In the genomic region with DNA sequence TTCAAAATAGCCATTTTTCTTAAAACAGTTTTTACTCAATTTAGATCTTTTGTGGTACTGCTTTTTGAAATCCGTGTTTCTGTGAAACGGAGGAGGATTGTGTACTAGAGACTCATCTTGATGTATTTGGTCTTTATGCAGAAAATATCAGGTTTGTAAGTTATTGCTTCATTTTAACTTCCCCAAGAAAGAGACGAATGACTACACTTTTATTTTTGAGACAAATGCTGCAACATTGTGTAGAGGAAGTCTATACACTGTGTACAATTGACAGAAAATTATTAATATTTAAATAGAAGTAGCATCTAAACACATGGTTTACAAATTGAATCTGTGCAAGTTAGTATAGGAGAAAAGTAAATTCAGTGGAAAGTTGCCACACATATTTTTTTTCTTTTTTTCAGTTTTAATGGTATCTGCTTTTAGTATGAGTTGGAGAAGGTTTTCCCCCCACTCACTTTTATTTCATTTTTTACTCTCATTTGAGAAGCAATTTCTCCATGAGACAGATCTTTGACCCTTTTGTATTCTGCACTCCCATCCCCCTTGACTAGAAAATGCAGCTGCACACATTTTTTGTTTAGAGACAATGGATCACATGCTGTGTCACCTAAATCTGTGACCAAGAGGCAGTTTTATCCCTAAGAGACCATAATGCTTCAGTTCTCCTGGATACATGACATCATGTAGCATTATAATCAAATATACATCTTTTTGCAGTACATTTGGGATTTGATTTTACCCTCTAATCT, we compare ENCODE assay signal across 10 cellular contexts. TPM values are rescaled to one million over a fixed set of nuclear protein-coding genes. Genes with fewer than 3 reads are reported as not detected.
A peak's percentile ranks its signal among the peaks of the same experiment; 100 is the strongest.
DNase-seq lines count a peak whose midpoint lies in the region; ATAC-seq and TF ChIP-seq lines count a peak whose summit lies in the region.
"Had no signal": no experiment of that assay in that cellular context is flagged by ENCODE, and none has a peak within 500 bp of the region (broad histone marks: within the 10 kb centered on the region; RNA-seq: fewer than 3 reads in every experiment).

No MANE protein-coding gene starts in this region.

- peaks cover 2% of the 10 kb centered on the region in 2 donors for H3K36me3 Mint-ChIP-seq in CD14-positive monocyte

- peak overlapping the region; percentile 28 to 62 for H3K4me3 Mint-ChIP-seq in CD14-positive monocyte

- H3K27ac Mint-ChIP-seq in CD14-positive monocyte = peak overlapping the region; percentile 90 to 97 (median 94)

- ATAC-seq in right lobe of liver (peak in 3 of 4 donors; percentile 19 to 46 (median 34)), omental fat pad (ENCODE audit: low FRiP score) (no peak), GM18505 (IDR thresholded peaks at IDR 0.05; ENCODE audit: unreplicated experiment) (no peak), aorta (ENCODE audit: low FRiP score) (no peak), GM21723 (IDR thresholded peaks at IDR 0.05; ENCODE audit: unreplicated experiment) (no peak)

- H3K36me3 ChIP-seq in right lobe of liver (no peaks in the 10 kb centered on the region), aorta (ENCODE audit: control insufficient read depth in 1 of 2, insufficient read depth in 2 of 2, low read length in 1 of 2) (no peaks in the 10 kb centered on the region)

- DNase-seq in CD14-positive monocyte (ENCODE audit: low spot score) (no peak), NB4 (ENCODE audit: low read depth) (peak; percentile 54), SIG-M5 (lab: John Stamatoyannopoulos, UW) (peak; percentile 29), right lobe of liver (no peak), omental fat pad (ENCODE audit: low spot score) (no peak), aorta (no peak)
- DNase-seq: amniotic stem cell, NCI-H446 treated with DMSO at 0.1 percent for 48 hours had no signal

- H3K9me3 Mint-ChIP-seq in CD14-positive monocyte = no peaks in the 10 kb centered on the region

- H3K4me3 ChIP-seq in NB4 (ENCODE audit: low read depth, low read length) = no peak overlapping the region
- H3K4me3 ChIP-seq in right lobe of liver = no peak overlapping the region
- no peak overlapping the region for H3K4me3 ChIP-seq in aorta (ENCODE audit: low read length in 2 of 2)

- intact Hi-C loops in CD14-positive monocyte (cut with micrococcal nuclease) = no loop called here
- intact Hi-C loops in right lobe of liver (cut with DNase I) = no loop called here
- intact Hi-C loops in aorta (cut with DNase I) = loop anchor here in 1 of 2 donors (10.0 kb wide), 1 partner anchor 46 kb away; no protein-coding TSS in a partner anchor

- H3K27ac ChIP-seq in right lobe of liver (no peak overlapping the region), aorta (ENCODE audit: low read depth in 1 of 2, low read length in 2 of 2) (no peak overlapping the region)

- no peak for TF ChIP-seq CTCF in CD14-positive monocyte (IDR thresholded peaks at IDR 0.05)
- TF ChIP-seq CTCF in NB4 (IDR thresholded peaks at IDR 0.05; ENCODE audit: low read depth, low read length) = no peak
- no peak for TF ChIP-seq CTCF in right lobe of liver (IDR thresholded peaks at IDR 0.05)
- TF ChIP-seq CTCF in omental fat pad (IDR thresholded peaks at IDR 0.05) = no peak

- WGBS in right lobe of liver (ENCODE audit: insufficient coverage, low coverage, low lambda C conversion rate, missing lambda C conversion rate) = 40% methylated on average over 3 of the region's 3 CpGs
- 86 to 89% methylated on average over 3 of the region's 3 CpGs for WGBS in aorta, 2 donors

- H3K4me1 ChIP-seq in right lobe of liver (peaks cover 0 to 30% (median 14%) of the 10 kb centered on the region in 4 donors), aorta (ENCODE audit: control insufficient read depth in 1 of 2, insufficient read depth in 2 of 2, low read length in 2 of 2) (peaks cover 0 to 1% of the 10 kb centered on the region in 2 donors)

- TF ChIP-seq POLR2A in NB4 (IDR thresholded peaks at IDR 0.05; ENCODE audit: extremely low read depth, insufficient read length) (no peak), right lobe of liver (IDR thresholded peaks at IDR 0.05) (no peak), GM18505 (IDR thresholded peaks at IDR 0.05; ENCODE audit: borderline replicate concordance, extremely low read depth, insufficient read depth, insufficient read length) (no peak)

- H3K27me3 Mint-ChIP-seq in CD14-positive monocyte (ENCODE audit: low read depth in 3 of 3) = no peaks in the 10 kb centered on the region

- H3K27me3 ChIP-seq in right lobe of liver = no peaks in the 10 kb centered on the region
- H3K27me3 ChIP-seq in aorta (ENCODE audit: control insufficient read depth in 1 of 2, insufficient read depth in 2 of 2, low read length in 1 of 2) = no peaks in the 10 kb centered on the region

- H3K4me1 Mint-ChIP-seq in CD14-positive monocyte = peaks cover 54% of the 10 kb centered on the region

- H3K9me3 ChIP-seq in right lobe of liver = no peaks in the 10 kb centered on the region
- no peaks in the 10 kb centered on the region for H3K9me3 ChIP-seq in aorta (ENCODE audit: control insufficient read depth, low read length)

RNA-seq across cellular contexts. Expression of gene FOXN2, which starts 14.7 kb away (rescaled TPM):
- 10 to 100 TPM; 48.6 to 57.7 TPM for polyA plus RNA-seq in CD14-positive monocyte
- 10 to 100 TPM; 13.4 to 25.8 (median 19.0) TPM for total RNA-seq in right lobe of liver
- total RNA-seq in omental fat pad = 10 to 100 TPM; 39.0 to 73.5 (median 53.7) TPM
- total RNA-seq in aorta = 10 to 100 TPM; 25.6 to 28.4 TPM
- polyA plus RNA-seq in aorta = 1 to 10 TPM; 5.9 to 6.6 TPM

Comparison
In these comparisons a context has a peak if more than half of its experiments do, and no peak if none do; other contexts are left out.
1. DNase-seq: peak in NB4 (single experiment) and SIG-M5 (single experiment); none in CD14-positive monocyte (single experiment), right lobe of liver (0 of 3), omental fat pad (single experiment) and aorta (0 of 2).
2. ATAC-seq: peak in right lobe of liver (3 of 4); none in omental fat pad (single experiment), GM18505 (single experiment), aorta (single experiment) and GM21723 (single experiment).